1 cellular context compared by ENCODE assay signal in the genomic region with DNA sequence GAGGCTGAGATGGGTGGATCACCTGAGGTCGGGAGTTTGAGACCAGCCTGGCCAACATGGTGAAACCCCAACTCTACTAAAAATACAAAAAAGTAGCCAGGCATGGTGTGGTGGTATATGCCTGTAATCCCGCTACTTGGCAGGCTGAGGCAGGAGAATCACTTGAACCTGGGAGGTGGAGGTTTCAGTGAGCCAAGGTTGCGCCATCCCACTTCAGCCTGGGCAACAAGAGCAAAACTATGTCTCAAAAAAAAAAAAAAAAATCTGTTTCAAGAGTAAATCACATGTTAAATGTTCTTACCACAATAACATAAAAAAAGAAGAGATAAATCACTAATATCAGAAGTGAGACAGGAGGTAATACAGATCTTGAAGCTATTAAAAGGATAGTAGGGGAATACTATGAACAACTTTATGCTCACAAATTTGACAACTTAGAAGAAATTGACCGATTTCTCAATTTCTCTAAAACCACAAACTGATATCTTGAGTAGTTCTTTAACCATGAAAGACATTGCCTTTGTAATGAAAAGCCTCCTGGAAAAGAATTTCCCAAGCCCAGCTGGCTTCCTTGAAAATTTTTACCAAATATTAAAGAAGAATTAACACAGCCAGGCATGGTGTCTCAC.
TF ChIP-seq lines count a peak whose summit lies in the region.

No MANE protein-coding gene starts in this region.

TF ChIP-seq in A549, 52 proteins besides CTCF, POLR2A, EP300 and RAD21 (continued from another document):
- TF ChIP-seq, protein P1, sequence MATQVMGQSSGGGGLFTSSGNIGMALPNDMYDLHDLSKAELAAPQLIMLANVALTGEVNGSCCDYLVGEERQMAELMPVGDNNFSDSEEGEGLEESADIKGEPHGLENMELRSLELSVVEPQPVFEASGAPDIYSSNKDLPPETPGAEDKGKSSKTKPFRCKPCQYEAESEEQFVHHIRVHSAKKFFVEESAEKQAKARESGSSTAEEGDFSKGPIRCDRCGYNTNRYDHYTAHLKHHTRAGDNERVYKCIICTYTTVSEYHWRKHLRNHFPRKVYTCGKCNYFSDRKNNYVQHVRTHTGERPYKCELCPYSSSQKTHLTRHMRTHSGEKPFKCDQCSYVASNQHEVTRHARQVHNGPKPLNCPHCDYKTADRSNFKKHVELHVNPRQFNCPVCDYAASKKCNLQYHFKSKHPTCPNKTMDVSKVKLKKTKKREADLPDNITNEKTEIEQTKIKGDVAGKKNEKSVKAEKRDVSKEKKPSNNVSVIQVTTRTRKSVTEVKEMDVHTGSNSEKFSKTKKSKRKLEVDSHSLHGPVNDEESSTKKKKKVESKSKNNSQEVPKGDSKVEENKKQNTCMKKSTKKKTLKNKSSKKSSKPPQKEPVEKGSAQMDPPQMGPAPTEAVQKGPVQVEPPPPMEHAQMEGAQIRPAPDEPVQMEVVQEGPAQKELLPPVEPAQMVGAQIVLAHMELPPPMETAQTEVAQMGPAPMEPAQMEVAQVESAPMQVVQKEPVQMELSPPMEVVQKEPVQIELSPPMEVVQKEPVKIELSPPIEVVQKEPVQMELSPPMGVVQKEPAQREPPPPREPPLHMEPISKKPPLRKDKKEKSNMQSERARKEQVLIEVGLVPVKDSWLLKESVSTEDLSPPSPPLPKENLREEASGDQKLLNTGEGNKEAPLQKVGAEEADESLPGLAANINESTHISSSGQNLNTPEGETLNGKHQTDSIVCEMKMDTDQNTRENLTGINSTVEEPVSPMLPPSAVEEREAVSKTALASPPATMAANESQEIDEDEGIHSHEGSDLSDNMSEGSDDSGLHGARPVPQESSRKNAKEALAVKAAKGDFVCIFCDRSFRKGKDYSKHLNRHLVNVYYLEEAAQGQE (IDR thresholded peaks at IDR 0.05), result no peak
- TF ChIP-seq ZFP36 (IDR thresholded peaks at IDR 0.05; ENCODE audit: borderline replicate concordance, partially characterized antibody), result no peak
